In genomic region chr1:187715483-187715882, GRCh38 we compare ENCODE assay signal across 16 cellular contexts.
"Had no signal": no experiment of that assay in that cellular context is flagged by ENCODE, and none has a peak within 500 bp of the region (broad histone marks: within the 10 kb centered on the region; RNA-seq: fewer than 3 reads in every experiment).

No MANE protein-coding gene starts in this region.

- H3K4me1 Mint-ChIP-seq: activated naive CD4-positive, alpha-beta T cell treated with anti-CD3 and anti-CD28 coated beads, Interleukin-2, amount 50 U/mL, for 24 hours; immature natural killer cell; naive thymus-derived CD4-positive, alpha-beta T cell; stimulated activated naive B cell treated with anti-CD40 and anti-IgM and Interleukin-4, amounts not matched to agents 10 μg/mL and 1 μg/mL and 100 μg/mL, for 72 hours; T-helper 17 cell had no signal

- H3K36me3 ChIP-seq: brain microvascular endothelial cell, tibial nerve had no signal

- H3K27ac Mint-ChIP-seq: activated naive CD4-positive, alpha-beta T cell treated with anti-CD3 and anti-CD28 coated beads, Interleukin-2, amount 50 U/mL, for 24 hours; activated T-helper 2 cell treated with anti-CD3 and anti-CD28 coated beads, Interferon-gamma antibody, Interleukin-2, Interleukin-4, amounts not matched to agents 10 μg/mL and 5 μg/mL and 100 μg/mL, durations not matched to agents 14 hours and 24 hours and 36 hours; dendritic cell treated with granulocyte-macrophage colony-stimulating factor and Interleukin-4, amounts not matched to agents 40 ng/mL and 50 ng/mL, for 4 days; immature natural killer cell; naive thymus-derived CD4-positive, alpha-beta T cell; progenitor cell of endocrine pancreas; stimulated activated naive B cell treated with anti-CD40 and anti-IgM and Interleukin-4, amounts not matched to agents 10 μg/mL and 1 μg/mL and 100 μg/mL, for 72 hours; T-helper 17 cell had no signal

- H3K27me3 ChIP-seq: brain microvascular endothelial cell, tibial nerve had no signal

- H3K36me3 Mint-ChIP-seq: activated naive CD4-positive, alpha-beta T cell treated with anti-CD3 and anti-CD28 coated beads, Interleukin-2, amount 50 U/mL, for 24 hours; immature natural killer cell; naive thymus-derived CD4-positive, alpha-beta T cell; stimulated activated naive B cell treated with anti-CD40 and anti-IgM and Interleukin-4, amounts not matched to agents 10 μg/mL and 1 μg/mL and 100 μg/mL, for 72 hours had no signal

- H3K27me3 Mint-ChIP-seq: activated naive CD4-positive, alpha-beta T cell treated with anti-CD3 and anti-CD28 coated beads, Interleukin-2, amount 50 U/mL, for 24 hours; dendritic cell treated with granulocyte-macrophage colony-stimulating factor and Interleukin-4, amounts not matched to agents 40 ng/mL and 50 ng/mL, for 4 days; naive thymus-derived CD4-positive, alpha-beta T cell; progenitor cell of endocrine pancreas; stimulated activated naive B cell treated with anti-CD40 and anti-IgM and Interleukin-4, amounts not matched to agents 10 μg/mL and 1 μg/mL and 100 μg/mL, for 72 hours; T-helper 17 cell had no signal

- H3K4me3 Mint-ChIP-seq: activated naive CD4-positive, alpha-beta T cell treated with anti-CD3 and anti-CD28 coated beads, Interleukin-2, amount 50 U/mL, for 24 hours; dendritic cell treated with granulocyte-macrophage colony-stimulating factor and Interleukin-4, amounts not matched to agents 40 ng/mL and 50 ng/mL, for 4 days; immature natural killer cell; naive thymus-derived CD4-positive, alpha-beta T cell; stimulated activated naive B cell treated with anti-CD40 and anti-IgM and Interleukin-4, amounts not matched to agents 10 μg/mL and 1 μg/mL and 100 μg/mL, for 72 hours; T-helper 17 cell had no signal

- H3K9me3 ChIP-seq: tibial nerve had no signal

- H3K4me3 ChIP-seq: tibial nerve had no signal

- ATAC-seq: left cardiac atrium; naive thymus-derived CD4-positive, alpha-beta T cell; right cardiac atrium; stimulated activated naive B cell treated with anti-CD40 and anti-IgM and Interleukin-4, amounts not matched to agents 10 μg/mL and 1 μg/mL and 100 μg/mL, for 72 hours; T-helper 17 cell had no signal

- DNase-seq: activated CD4-positive, alpha-beta T cell treated with anti-CD3 and anti-CD28 coated beads, Interleukin-2, amount 50 U/mL, for 1 hour; amygdala; brain microvascular endothelial cell; immature natural killer cell; left cardiac atrium; naive thymus-derived CD4-positive, alpha-beta T cell; nucleus accumbens; right cardiac atrium; stimulated activated CD4-positive, alpha-beta T cell treated with anti-CD3 and anti-CD28 coated beads, Interleukin-2, amount 100 ng/mL, for 24 hours; stimulated activated naive B cell treated with anti-CD40 and anti-IgM and Interleukin-4, amounts not matched to agents 10 μg/mL and 1 μg/mL and 100 μg/mL, for 72 hours; T-helper 17 cell had no signal

- H3K27ac ChIP-seq: brain microvascular endothelial cell, tibial nerve had no signal

- H3K4me1 ChIP-seq: tibial nerve had no signal
